1 cellular context compared by ENCODE assay signal in the genomic region with DNA sequence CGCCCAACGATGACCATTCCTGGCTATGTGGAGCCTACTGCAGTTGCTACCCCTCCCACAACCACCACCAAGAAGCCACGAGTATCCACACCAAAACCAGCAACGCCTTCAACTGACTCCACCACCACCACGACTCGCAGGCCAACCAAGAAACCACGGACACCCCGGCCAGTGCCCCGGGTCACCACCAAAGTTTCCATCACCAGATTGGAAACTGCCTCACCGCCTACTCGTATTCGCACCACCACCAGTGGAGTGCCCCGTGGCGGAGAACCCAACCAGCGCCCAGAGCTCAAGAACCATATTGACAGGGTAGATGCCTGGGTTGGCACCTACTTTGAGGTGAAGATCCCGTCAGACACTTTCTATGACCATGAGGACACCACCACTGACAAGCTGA.
TF ChIP-seq lines count a peak whose summit lies in the region.

No MANE protein-coding gene starts in this region.

TF ChIP-seq in HepG2, 621 proteins besides CTCF, POLR2A, EP300 and RAD21:
- no peak for TF ChIP-seq ZNF768 (CRISPR knock-in tag; IDR thresholded peaks at IDR 0.05)
- TF ChIP-seq AGO2 (optimal IDR thresholded peaks at IDR 0.05; ENCODE audit: low read depth, low read length): peak; percentile 22
- no peak for TF ChIP-seq ZNF234 (CRISPR knock-in tag; conservative IDR thresholded peaks at IDR 0.05)
- TF ChIP-seq PHF21A (CRISPR knock-in tag; IDR thresholded peaks at IDR 0.05): no peak
- TF ChIP-seq RFX3 (CRISPR knock-in tag; IDR thresholded peaks at IDR 0.05): no peak
- no peak for TF ChIP-seq ZNF143 (CRISPR knock-in tag; IDR thresholded peaks at IDR 0.05)
- TF ChIP-seq, protein P1, sequence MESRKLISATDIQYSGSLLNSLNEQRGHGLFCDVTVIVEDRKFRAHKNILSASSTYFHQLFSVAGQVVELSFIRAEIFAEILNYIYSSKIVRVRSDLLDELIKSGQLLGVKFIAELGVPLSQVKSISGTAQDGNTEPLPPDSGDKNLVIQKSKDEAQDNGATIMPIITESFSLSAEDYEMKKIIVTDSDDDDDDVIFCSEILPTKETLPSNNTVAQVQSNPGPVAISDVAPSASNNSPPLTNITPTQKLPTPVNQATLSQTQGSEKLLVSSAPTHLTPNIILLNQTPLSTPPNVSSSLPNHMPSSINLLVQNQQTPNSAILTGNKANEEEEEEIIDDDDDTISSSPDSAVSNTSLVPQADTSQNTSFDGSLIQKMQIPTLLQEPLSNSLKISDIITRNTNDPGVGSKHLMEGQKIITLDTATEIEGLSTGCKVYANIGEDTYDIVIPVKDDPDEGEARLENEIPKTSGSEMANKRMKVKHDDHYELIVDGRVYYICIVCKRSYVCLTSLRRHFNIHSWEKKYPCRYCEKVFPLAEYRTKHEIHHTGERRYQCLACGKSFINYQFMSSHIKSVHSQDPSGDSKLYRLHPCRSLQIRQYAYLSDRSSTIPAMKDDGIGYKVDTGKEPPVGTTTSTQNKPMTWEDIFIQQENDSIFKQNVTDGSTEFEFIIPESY (CRISPR knock-in tag; IDR thresholded peaks at IDR 0.05): no peak
TF ChIP-seq in HepG2: peak in this region for 1.
